ENCODE assay signal across 1 cellular context in the genomic region with DNA sequence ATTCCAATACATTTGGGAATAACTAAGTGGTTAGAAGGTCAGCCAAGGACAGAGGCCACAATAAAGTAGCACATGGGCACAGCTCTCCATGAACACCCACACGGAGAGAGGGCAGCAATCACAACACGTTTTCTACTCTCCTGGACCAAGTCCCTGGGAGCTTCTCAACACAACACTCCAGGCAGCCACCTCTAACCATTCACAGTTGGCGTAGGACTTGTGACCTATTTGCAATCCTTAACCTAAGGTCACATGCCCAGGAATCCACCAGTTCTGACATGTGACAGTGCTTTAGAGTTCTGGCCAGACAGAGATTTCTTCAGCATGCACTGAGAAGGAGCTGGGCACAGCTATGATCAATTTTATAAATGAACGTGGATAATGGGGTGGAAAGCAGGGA.
A peak's percentile ranks its signal among the peaks of the same experiment; 100 is the strongest.
TF ChIP-seq lines count a peak whose summit lies in the region.

No MANE protein-coding gene starts in this region.

TF ChIP-seq in HepG2, 621 proteins besides CTCF, POLR2A, EP300 and RAD21 (continued from another document):
- TF ChIP-seq, protein P1, sequence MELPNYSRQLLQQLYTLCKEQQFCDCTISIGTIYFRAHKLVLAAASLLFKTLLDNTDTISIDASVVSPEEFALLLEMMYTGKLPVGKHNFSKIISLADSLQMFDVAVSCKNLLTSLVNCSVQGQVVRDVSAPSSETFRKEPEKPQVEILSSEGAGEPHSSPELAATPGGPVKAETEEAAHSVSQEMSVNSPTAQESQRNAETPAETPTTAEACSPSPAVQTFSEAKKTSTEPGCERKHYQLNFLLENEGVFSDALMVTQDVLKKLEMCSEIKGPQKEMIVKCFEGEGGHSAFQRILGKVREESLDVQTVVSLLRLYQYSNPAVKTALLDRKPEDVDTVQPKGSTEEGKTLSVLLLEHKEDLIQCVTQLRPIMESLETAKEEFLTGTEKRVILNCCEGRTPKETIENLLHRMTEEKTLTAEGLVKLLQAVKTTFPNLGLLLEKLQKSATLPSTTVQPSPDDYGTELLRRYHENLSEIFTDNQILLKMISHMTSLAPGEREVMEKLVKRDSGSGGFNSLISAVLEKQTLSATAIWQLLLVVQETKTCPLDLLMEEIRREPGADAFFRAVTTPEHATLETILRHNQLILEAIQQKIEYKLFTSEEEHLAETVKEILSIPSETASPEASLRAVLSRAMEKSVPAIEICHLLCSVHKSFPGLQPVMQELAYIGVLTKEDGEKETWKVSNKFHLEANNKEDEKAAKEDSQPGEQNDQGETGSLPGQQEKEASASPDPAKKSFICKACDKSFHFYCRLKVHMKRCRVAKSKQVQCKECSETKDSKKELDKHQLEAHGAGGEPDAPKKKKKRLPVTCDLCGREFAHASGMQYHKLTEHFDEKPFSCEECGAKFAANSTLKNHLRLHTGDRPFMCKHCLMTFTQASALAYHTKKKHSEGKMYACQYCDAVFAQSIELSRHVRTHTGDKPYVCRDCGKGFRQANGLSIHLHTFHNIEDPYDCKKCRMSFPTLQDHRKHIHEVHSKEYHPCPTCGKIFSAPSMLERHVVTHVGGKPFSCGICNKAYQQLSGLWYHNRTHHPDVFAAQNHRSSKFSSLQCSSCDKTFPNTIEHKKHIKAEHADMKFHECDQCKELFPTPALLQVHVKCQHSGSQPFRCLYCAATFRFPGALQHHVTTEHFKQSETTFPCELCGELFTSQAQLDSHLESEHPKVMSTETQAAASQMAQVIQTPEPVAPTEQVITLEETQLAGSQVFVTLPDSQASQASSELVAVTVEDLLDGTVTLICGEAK (IDR thresholded peaks at IDR 0.05), result no peak
- TF ChIP-seq, protein P1 (CRISPR knock-in tag; IDR thresholded peaks at IDR 0.05), result no peak
- no peak for TF ChIP-seq ZNF17 (CRISPR knock-in tag; IDR thresholded peaks at IDR 0.05)
- TF ChIP-seq, protein P2, sequence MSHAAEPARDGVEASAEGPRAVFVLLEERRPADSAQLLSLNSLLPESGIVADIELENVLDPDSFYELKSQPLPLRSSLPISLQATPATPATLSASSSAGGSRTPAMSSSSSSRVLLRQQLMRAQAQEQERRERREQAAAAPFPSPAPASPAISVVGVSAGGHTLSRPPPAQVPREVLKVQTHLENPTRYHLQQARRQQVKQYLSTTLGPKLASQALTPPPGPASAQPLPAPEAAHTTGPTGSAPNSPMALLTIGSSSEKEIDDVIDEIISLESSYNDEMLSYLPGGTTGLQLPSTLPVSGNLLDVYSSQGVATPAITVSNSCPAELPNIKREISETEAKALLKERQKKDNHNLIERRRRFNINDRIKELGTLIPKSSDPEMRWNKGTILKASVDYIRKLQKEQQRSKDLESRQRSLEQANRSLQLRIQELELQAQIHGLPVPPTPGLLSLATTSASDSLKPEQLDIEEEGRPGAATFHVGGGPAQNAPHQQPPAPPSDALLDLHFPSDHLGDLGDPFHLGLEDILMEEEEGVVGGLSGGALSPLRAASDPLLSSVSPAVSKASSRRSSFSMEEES (CRISPR knock-in tag; IDR thresholded peaks at IDR 0.05), result peak; percentile 66
- 0 out of 2 replicates have a peak, but pooled peaks have one; percentile 12 for TF ChIP-seq RXRB (CRISPR knock-in tag; IDR thresholded peaks at IDR 0.05; ENCODE audit: borderline replicate concordance)
- TF ChIP-seq ZNF607 (CRISPR knock-in tag; IDR thresholded peaks at IDR 0.05; ENCODE audit: borderline replicate concordance), result no peak
- TF ChIP-seq ZKSCAN5 (CRISPR knock-in tag; IDR thresholded peaks at IDR 0.05), result no peak
- no peak for TF ChIP-seq ZNF143 (CRISPR knock-in tag; IDR thresholded peaks at IDR 0.05)
- no peak for TF ChIP-seq FLYWCH1 (CRISPR knock-in tag; IDR thresholded peaks at IDR 0.05)
- peak; percentile 62 for TF ChIP-seq NR2F6 (IDR thresholded peaks at IDR 0.05)
- TF ChIP-seq NR2F6 (CRISPR knock-in tag; IDR thresholded peaks at IDR 0.05), result peak; percentile 64
- TF ChIP-seq ZNF674 (CRISPR knock-in tag; IDR thresholded peaks at IDR 0.05; ENCODE audit: low read depth), result no peak
- TF ChIP-seq RARA (CRISPR knock-in tag; IDR thresholded peaks at IDR 0.05), result 0 out of 2 replicates have a peak, but pooled peaks have one; percentile 13
- no peak for TF ChIP-seq NR2F2 (IDR thresholded peaks at IDR 0.05; ENCODE audit: borderline replicate concordance, low read depth)
- TF ChIP-seq SP5 (CRISPR knock-in tag; IDR thresholded peaks at IDR 0.05; ENCODE audit: borderline replicate concordance, low read depth), result no peak
- no peak for TF ChIP-seq ZNF644 (CRISPR knock-in tag; IDR thresholded peaks at IDR 0.05; ENCODE audit: low read depth)
- TF ChIP-seq, protein P3, sequence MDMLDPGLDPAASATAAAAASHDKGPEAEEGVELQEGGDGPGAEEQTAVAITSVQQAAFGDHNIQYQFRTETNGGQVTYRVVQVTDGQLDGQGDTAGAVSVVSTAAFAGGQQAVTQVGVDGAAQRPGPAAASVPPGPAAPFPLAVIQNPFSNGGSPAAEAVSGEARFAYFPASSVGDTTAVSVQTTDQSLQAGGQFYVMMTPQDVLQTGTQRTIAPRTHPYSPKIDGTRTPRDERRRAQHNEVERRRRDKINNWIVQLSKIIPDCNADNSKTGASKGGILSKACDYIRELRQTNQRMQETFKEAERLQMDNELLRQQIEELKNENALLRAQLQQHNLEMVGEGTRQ (IDR thresholded peaks at IDR 0.05; ENCODE audit: low read depth, low read length), result peak; percentile 57; the same call in 1 of the 2 replicates
- TF ChIP-seq, protein P3 (CRISPR knock-in tag; IDR thresholded peaks at IDR 0.05; ENCODE audit: borderline replicate concordance), result peak; percentile 14; the same call in 1 of the 2 replicates
- TF ChIP-seq HNF4A (CRISPR knock-in tag; IDR thresholded peaks at IDR 0.05), result peak; percentile 33; the same call in 1 of the 2 replicates
- TF ChIP-seq, protein P4, sequence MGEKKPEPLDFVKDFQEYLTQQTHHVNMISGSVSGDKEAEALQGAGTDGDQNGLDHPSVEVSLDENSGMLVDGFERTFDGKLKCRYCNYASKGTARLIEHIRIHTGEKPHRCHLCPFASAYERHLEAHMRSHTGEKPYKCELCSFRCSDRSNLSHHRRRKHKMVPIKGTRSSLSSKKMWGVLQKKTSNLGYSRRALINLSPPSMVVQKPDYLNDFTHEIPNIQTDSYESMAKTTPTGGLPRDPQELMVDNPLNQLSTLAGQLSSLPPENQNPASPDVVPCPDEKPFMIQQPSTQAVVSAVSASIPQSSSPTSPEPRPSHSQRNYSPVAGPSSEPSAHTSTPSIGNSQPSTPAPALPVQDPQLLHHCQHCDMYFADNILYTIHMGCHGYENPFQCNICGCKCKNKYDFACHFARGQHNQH (CRISPR knock-in tag; IDR thresholded peaks at IDR 0.05), result 0 out of 2 replicates have a peak, but pooled peaks have one; percentile 9
- no peak for TF ChIP-seq ZBTB7A (CRISPR knock-in tag; IDR thresholded peaks at IDR 0.05)
- no peak for TF ChIP-seq MLLT10 (CRISPR knock-in tag; IDR thresholded peaks at IDR 0.05)
- TF ChIP-seq, protein P5, sequence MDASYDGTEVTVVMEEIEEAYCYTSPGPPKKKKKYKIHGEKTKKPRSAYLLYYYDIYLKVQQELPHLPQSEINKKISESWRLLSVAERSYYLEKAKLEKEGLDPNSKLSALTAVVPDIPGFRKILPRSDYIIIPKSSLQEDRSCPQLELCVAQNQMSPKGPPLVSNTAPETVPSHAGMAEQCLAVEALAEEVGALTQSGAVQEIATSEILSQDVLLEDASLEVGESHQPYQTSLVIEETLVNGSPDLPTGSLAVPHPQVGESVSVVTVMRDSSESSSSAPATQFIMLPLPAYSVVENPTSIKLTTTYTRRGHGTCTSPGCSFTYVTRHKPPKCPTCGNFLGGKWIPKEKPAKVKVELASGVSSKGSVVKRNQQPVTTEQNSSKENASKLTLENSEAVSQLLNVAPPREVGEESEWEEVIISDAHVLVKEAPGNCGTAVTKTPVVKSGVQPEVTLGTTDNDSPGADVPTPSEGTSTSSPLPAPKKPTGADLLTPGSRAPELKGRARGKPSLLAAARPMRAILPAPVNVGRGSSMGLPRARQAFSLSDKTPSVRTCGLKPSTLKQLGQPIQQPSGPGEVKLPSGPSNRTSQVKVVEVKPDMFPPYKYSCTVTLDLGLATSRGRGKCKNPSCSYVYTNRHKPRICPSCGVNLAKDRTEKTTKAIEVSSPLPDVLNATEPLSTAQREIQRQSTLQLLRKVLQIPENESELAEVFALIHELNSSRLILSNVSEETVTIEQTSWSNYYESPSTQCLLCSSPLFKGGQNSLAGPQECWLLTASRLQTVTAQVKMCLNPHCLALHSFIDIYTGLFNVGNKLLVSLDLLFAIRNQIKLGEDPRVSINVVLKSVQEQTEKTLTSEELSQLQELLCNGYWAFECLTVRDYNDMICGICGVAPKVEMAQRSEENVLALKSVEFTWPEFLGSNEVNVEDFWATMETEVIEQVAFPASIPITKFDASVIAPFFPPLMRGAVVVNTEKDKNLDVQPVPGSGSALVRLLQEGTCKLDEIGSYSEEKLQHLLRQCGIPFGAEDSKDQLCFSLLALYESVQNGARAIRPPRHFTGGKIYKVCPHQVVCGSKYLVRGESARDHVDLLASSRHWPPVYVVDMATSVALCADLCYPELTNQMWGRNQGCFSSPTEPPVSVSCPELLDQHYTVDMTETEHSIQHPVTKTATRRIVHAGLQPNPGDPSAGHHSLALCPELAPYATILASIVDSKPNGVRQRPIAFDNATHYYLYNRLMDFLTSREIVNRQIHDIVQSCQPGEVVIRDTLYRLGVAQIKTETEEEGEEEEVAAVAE (CRISPR knock-in tag; IDR thresholded peaks at IDR 0.05; ENCODE audit: borderline replicate concordance), result peak; percentile 4; the same call in 1 of the 2 replicates
- TF ChIP-seq ZNF768 (CRISPR knock-in tag; IDR thresholded peaks at IDR 0.05), result no peak
- TF ChIP-seq IKZF1 (IDR thresholded peaks at IDR 0.05), result no peak
- TF ChIP-seq, protein P6, sequence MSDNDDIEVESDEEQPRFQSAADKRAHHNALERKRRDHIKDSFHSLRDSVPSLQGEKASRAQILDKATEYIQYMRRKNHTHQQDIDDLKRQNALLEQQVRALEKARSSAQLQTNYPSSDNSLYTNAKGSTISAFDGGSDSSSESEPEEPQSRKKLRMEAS (IDR thresholded peaks at IDR 0.05), result peak; percentile 48; the same call in 1 of the 2 replicates
- TF ChIP-seq FOXA1 (IDR thresholded peaks at IDR 0.05), result no peak
- TF ChIP-seq FOXA1 (CRISPR knock-in tag; IDR thresholded peaks at IDR 0.05), result no peak
- TF ChIP-seq, protein P7, sequence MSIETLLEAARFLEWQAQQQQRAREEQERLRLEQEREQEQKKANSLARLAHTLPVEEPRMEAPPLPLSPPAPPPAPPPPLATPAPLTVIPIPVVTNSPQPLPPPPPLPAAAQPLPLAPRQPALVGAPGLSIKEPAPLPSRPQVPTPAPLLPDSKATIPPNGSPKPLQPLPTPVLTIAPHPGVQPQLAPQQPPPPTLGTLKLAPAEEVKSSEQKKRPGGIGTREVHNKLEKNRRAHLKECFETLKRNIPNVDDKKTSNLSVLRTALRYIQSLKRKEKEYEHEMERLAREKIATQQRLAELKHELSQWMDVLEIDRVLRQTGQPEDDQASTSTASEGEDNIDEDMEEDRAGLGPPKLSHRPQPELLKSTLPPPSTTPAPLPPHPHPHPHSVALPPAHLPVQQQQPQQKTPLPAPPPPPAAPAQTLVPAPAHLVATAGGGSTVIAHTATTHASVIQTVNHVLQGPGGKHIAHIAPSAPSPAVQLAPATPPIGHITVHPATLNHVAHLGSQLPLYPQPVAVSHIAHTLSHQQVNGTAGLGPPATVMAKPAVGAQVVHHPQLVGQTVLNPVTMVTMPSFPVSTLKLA (IDR thresholded peaks at IDR 0.05), result 0 out of 2 replicates have a peak, but pooled peaks have one; percentile 14
- no peak for TF ChIP-seq ZNF775 (CRISPR knock-in tag; IDR thresholded peaks at IDR 0.05; ENCODE audit: borderline replicate concordance)
- TF ChIP-seq, protein P8, sequence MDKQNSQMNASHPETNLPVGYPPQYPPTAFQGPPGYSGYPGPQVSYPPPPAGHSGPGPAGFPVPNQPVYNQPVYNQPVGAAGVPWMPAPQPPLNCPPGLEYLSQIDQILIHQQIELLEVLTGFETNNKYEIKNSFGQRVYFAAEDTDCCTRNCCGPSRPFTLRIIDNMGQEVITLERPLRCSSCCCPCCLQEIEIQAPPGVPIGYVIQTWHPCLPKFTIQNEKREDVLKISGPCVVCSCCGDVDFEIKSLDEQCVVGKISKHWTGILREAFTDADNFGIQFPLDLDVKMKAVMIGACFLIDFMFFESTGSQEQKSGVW (CRISPR knock-in tag; IDR thresholded peaks at IDR 0.05; ENCODE audit: borderline replicate concordance), result no peak
- TF ChIP-seq HOXD1 (CRISPR knock-in tag; IDR thresholded peaks at IDR 0.05), result no peak
- TF ChIP-seq IRX3 (CRISPR knock-in tag; IDR thresholded peaks at IDR 0.05; ENCODE audit: borderline replicate concordance, low read depth), result no peak
- no peak for TF ChIP-seq MEIS1 (CRISPR knock-in tag; IDR thresholded peaks at IDR 0.05; ENCODE audit: borderline replicate concordance)
